28 cellular contexts compared by ENCODE assay signal in the genomic region with DNA sequence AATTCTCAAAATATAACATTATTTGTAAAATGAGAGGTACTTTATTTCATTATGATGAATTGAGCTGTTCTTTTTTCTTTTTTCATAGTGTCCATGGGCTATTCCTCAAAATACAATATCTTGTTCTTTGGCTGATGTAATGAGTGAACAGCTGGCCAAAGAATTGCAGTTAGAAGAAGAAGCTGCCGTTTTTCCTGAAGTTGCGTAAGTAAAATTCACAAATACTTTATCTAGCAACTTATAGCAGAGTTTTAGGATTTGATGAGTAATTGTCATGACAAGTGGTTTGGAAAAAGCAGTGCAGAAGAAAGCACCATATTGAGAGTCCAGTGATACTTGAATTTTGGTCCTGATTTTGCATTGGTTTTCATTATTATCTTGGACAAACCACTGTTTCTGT.
"Had no signal": no experiment of that assay in that cellular context is flagged by ENCODE, and none has a peak within 500 bp of the region (broad histone marks: within the 10 kb centered on the region; RNA-seq: fewer than 3 reads in every experiment).

No MANE protein-coding gene starts in this region.

- H3K9me3 ChIP-seq: gastrocnemius medialis, right lobe of liver, uterus had no signal

- H3K4me3 Mint-ChIP-seq: activated CD4-positive, alpha-beta T cell treated with anti-CD3 and anti-CD28 coated beads, Interleukin-2, amount 10 ng/mL, durations not matched to agents 7 days and 5 days; activated CD8-positive, alpha-beta memory T cell treated with anti-CD3 and anti-CD28 coated beads, Interleukin-2, amount 10 ng/mL, durations not matched to agents 7 days and 5 days; activated CD8-positive, alpha-beta T cell treated with anti-CD3 and anti-CD28 coated beads for 36 hours; activated naive CD4-positive, alpha-beta T cell treated with anti-CD3 and anti-CD28 coated beads, Interleukin-2, amount 50 U/mL, for 24 hours; nephron; stimulated activated naive B cell treated with anti-CD40 and anti-IgM and Interleukin-4, amounts not matched to agents 10 μg/mL and 1 μg/mL and 100 μg/mL, for 72 hours; T-cell; T-helper 2 cell treated with Interferon-gamma antibody and Interleukin-4, amounts not matched to agents 5 μg/mL and 100 μg/mL, for 36 hours had no signal

- H3K4me3 ChIP-seq: gastrocnemius medialis, right lobe of liver, smooth muscle cell, uterus had no signal

- H3K9ac ChIP-seq: parathyroid adenoma had no signal

- H3K9me3 Mint-ChIP-seq: activated CD4-positive, alpha-beta T cell treated with anti-CD3 and anti-CD28 coated beads, Interleukin-2, amount 10 ng/mL, durations not matched to agents 7 days and 5 days; activated CD8-positive, alpha-beta T cell treated with anti-CD3 and anti-CD28 coated beads for 36 hours; activated naive CD4-positive, alpha-beta T cell treated with anti-CD3 and anti-CD28 coated beads, Interleukin-2, amount 50 U/mL, for 24 hours; nephron; stimulated activated naive B cell treated with anti-CD40 and anti-IgM and Interleukin-4, amounts not matched to agents 10 μg/mL and 1 μg/mL and 100 μg/mL, for 72 hours; T-cell; T-helper 2 cell treated with Interferon-gamma antibody and Interleukin-4, amounts not matched to agents 5 μg/mL and 100 μg/mL, for 36 hours had no signal

- H2AFZ ChIP-seq: parathyroid adenoma had no signal

- ATAC-seq: activated CD8-positive, alpha-beta memory T cell treated with anti-CD3 and anti-CD28 coated beads, Interleukin-2, amount 10 ng/mL, durations not matched to agents 7 days and 5 days; activated CD8-positive, alpha-beta T cell treated with anti-CD3 and anti-CD28 coated beads for 36 hours; gastrocnemius medialis; left ventricle myocardium superior; right lobe of liver; stimulated activated naive B cell treated with anti-CD40 and anti-IgM and Interleukin-4, amounts not matched to agents 10 μg/mL and 1 μg/mL and 100 μg/mL, for 72 hours; T-cell had no signal

- H3K27me3 Mint-ChIP-seq: activated CD4-positive, alpha-beta T cell treated with anti-CD3 and anti-CD28 coated beads, Interleukin-2, amount 10 ng/mL, durations not matched to agents 7 days and 5 days; activated CD8-positive, alpha-beta memory T cell treated with anti-CD3 and anti-CD28 coated beads, Interleukin-2, amount 10 ng/mL, durations not matched to agents 7 days and 5 days; activated CD8-positive, alpha-beta T cell treated with anti-CD3 and anti-CD28 coated beads for 36 hours; activated naive CD4-positive, alpha-beta T cell treated with anti-CD3 and anti-CD28 coated beads, Interleukin-2, amount 50 U/mL, for 24 hours; stimulated activated naive B cell treated with anti-CD40 and anti-IgM and Interleukin-4, amounts not matched to agents 10 μg/mL and 1 μg/mL and 100 μg/mL, for 72 hours; T-cell had no signal

- H3K4me2 ChIP-seq: smooth muscle cell had no signal

- H3K27ac Mint-ChIP-seq: activated CD4-positive, alpha-beta T cell treated with anti-CD3 and anti-CD28 coated beads, Interleukin-2, amount 10 ng/mL, durations not matched to agents 7 days and 5 days; activated CD8-positive, alpha-beta memory T cell treated with anti-CD3 and anti-CD28 coated beads, Interleukin-2, amount 10 ng/mL, durations not matched to agents 7 days and 5 days; activated CD8-positive, alpha-beta T cell treated with anti-CD3 and anti-CD28 coated beads for 36 hours; nephron; stimulated activated naive B cell treated with anti-CD40 and anti-IgM and Interleukin-4, amounts not matched to agents 10 μg/mL and 1 μg/mL and 100 μg/mL, for 72 hours; T-cell; T-helper 2 cell treated with Interferon-gamma antibody and Interleukin-4, amounts not matched to agents 5 μg/mL and 100 μg/mL, for 36 hours had no signal

- H3K27ac ChIP-seq: epithelial cell of prostate, gastrocnemius medialis, parathyroid adenoma, right lobe of liver, uterus, WERI-Rb-1 had no signal

- H3K27me3 ChIP-seq: gastrocnemius medialis, right lobe of liver, uterus had no signal

- H3K36me3 ChIP-seq: uterus had no signal

- DNase-seq: activated CD4-positive, alpha-beta T cell treated with anti-CD3 and anti-CD28 coated beads, Interleukin-2, amount 10 ng/mL, durations not matched to agents 7 days and 5 days; activated CD4-positive, CD25-positive, alpha-beta regulatory T cell treated with anti-CD3 and anti-CD28 coated beads, Interleukin-2, amount 50 U/mL, for 72 hours; activated CD8-positive, alpha-beta memory T cell treated with anti-CD3 and anti-CD28 coated beads, Interleukin-2, amount 10 ng/mL, durations not matched to agents 7 days and 5 days; activated CD8-positive, alpha-beta T cell treated with anti-CD3 and anti-CD28 coated beads for 36 hours; activated effector memory CD4-positive, alpha-beta T cell treated with anti-CD3 and anti-CD28 coated beads, Interleukin-2, amount 50 U/mL, for 16 hours; activated T-cell treated with anti-CD3 and anti-CD28 coated beads for 4 hours; amniotic stem cell; cerebellar nuclear complex; cortex of kidney; gastrocnemius medialis; hippocampal formation; left ventricle myocardium superior; mammary epithelial cell; midbrain; right lobe of liver; stimulated activated CD4-positive, alpha-beta T cell treated with anti-CD3 and anti-CD28 coated beads, Interleukin-2, amount 100 ng/mL, for 48 hours; stimulated activated CD8-positive, alpha-beta memory T cell treated with anti-CD3 and anti-CD28 coated beads, Interleukin-4, amount 100 ng/mL, for 48 hours; stimulated activated naive B cell treated with anti-CD40 and anti-IgM and Interleukin-4, amounts not matched to agents 10 μg/mL and 1 μg/mL and 100 μg/mL, for 72 hours; T-cell; trophoblast cell; uterus; WERI-Rb-1 had no signal
